9 cellular contexts compared by ENCODE assay signal in the genomic region with DNA sequence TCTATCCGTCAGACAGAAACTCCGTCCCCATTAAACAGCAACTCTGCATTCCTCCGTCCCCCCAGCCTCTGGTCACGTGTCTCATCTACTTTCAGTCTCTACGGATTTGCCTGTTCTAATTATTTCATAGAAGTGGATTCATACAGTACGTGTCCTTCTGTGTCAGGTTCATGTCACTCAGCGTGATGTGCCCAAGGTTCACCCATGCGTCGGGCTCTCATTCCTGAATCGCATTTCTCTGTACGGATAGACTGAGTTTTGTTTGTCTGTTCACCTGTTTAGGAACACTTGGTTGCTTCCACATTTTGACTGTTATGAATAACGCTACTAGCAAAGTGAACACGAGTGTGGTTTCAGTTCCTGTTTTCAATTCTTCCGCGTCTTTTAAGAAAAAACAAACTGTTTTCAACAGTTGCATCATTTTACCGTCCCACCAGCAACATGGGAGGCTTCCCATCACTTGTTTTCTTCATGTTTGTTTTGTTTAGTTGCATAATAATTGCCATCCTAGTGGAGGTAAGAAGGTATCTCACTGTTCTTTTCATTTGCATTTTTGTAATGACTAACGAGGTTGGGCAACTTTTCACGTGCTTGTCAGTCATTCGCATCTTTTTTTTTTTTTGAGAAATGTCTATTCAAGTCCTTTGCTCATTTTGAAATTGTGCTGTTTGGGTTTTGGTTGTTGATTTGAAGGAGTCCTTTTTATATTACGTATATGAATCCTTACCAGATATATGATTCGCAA. TPM values are rescaled to one million over a fixed set of nuclear protein-coding genes. Genes with fewer than 3 reads are reported as not detected.
DNase-seq lines count a peak whose midpoint lies in the region; ATAC-seq and TF ChIP-seq lines count a peak whose summit lies in the region.
"Had no signal": no experiment of that assay in that cellular context is flagged by ENCODE, and none has a peak within 500 bp of the region (broad histone marks: within the 10 kb centered on the region; RNA-seq: fewer than 3 reads in every experiment).

No MANE protein-coding gene starts in this region.

- H3K4ac ChIP-seq in trophoblast cell (ENCODE audit: low read depth, low read length) = no peak overlapping the region

- H4K12ac ChIP-seq in trophoblast cell (ENCODE audit: low read depth, low read length) = no peak overlapping the region

- no peaks in the 10 kb centered on the region for H3K79me2 ChIP-seq in trophoblast cell (ENCODE audit: control insufficient read depth, insufficient read depth, low read length, poor library complexity)

- no peak overlapping the region for H3K14ac ChIP-seq in trophoblast cell (ENCODE audit: low read length)

- no peak overlapping the region for H3K4me3 Mint-ChIP-seq in endothelial cell (ENCODE audit: unreplicated experiment)

- ATAC-seq in Right ventricle myocardium inferior (peak; percentile 42), HG03103 (IDR thresholded peaks at IDR 0.05; ENCODE audit: low read depth, unreplicated experiment) (peak; percentile 48), SK-N-SH treated with all-trans-retinoic acid at 6 μM for 48 hours (peak; percentile 6; the same call in 1 of the 3 replicates)

- no peak overlapping the region for H3K18ac ChIP-seq in trophoblast cell (ENCODE audit: low read length)

- no peak overlapping the region for H3K23ac ChIP-seq in trophoblast cell (ENCODE audit: low read length)

- TF ChIP-seq CTCF in endothelial cell (IDR thresholded peaks at IDR 0.05; ENCODE audit: unreplicated experiment) = no peak

- H2BK120ac ChIP-seq in trophoblast cell (ENCODE audit: insufficient read depth, low read length, poor library complexity) = no peak overlapping the region

- no peak overlapping the region for H3K27ac ChIP-seq in trophoblast cell (ENCODE audit: low read depth, low read length)

- no peak overlapping the region for H2AK5ac ChIP-seq in trophoblast cell (ENCODE audit: low read length)

- no peak overlapping the region for H3K9ac ChIP-seq in trophoblast cell (ENCODE audit: low read length)

- intact Hi-C loops in Right ventricle myocardium inferior (cut with DNase I) = no loop called here
- intact Hi-C loops in cardiac septum (cut with DNase I) = no loop called here

- peaks cover 2% of the 10 kb centered on the region for H3K79me1 ChIP-seq in trophoblast cell (ENCODE audit: low read length)

- H3K4me2 ChIP-seq in trophoblast cell (ENCODE audit: low read length) = no peak overlapping the region

- peaks cover 7% of the 10 kb centered on the region for H3K36me3 Mint-ChIP-seq in endothelial cell (ENCODE audit: low read depth, unreplicated experiment)

- no peaks in the 10 kb centered on the region for H3K36me3 ChIP-seq in trophoblast cell (ENCODE audit: control insufficient read depth in 1 of 2, insufficient read depth in 2 of 2, low read length in 2 of 2)
- H3K36me3 ChIP-seq: tibial artery had no signal

- peaks cover 0 to 2% of the 10 kb centered on the region in 2 experiments for H3K4me1 ChIP-seq in trophoblast cell (ENCODE audit: control insufficient read depth in 1 of 2, insufficient read depth in 2 of 2, low read length in 2 of 2)
- H3K4me1 ChIP-seq: tibial artery had no signal

- no peaks in the 10 kb centered on the region for H3K27me3 ChIP-seq in trophoblast cell (ENCODE audit: insufficient read depth, low read length)

- no peak overlapping the region for H4K8ac ChIP-seq in trophoblast cell (ENCODE audit: low read depth, low read length)

- no peak overlapping the region for H3K4me3 ChIP-seq in trophoblast cell (ENCODE audit: low read depth, low read length)

- no peak overlapping the region for H2BK5ac ChIP-seq in trophoblast cell (ENCODE audit: low read depth, low read length, poor library complexity)

- no peak overlapping the region for H4K91ac ChIP-seq in trophoblast cell (ENCODE audit: low read depth, low read length)

- H3K4me1 Mint-ChIP-seq in endothelial cell (ENCODE audit: unreplicated experiment) = no peaks in the 10 kb centered on the region

- DNase-seq in Right ventricle myocardium inferior (ENCODE audit: missing footprints) = no peak
- no peak for DNase-seq in cardiac septum (ENCODE audit: low spot score)
- peak; percentile 23 for DNase-seq in ecto neural progenitor cell (ENCODE audit: low spot score)
- DNase-seq in trophoblast cell = peak; percentile 58 to 91
- no peak for DNase-seq in amniotic stem cell (lab: John Stamatoyannopoulos, UW)
- DNase-seq in endothelial cell (ENCODE audit: low spot score) = no peak

- H2AFZ ChIP-seq in trophoblast cell (ENCODE audit: insufficient read depth, low read length, poor library complexity) = no peak overlapping the region

- H2BK12ac ChIP-seq in trophoblast cell (ENCODE audit: low read length) = no peak overlapping the region

- H3K27me3 Mint-ChIP-seq in endothelial cell (ENCODE audit: unreplicated experiment) = peaks cover 2% of the 10 kb centered on the region

- no peaks in the 10 kb centered on the region for H3K9me3 ChIP-seq in trophoblast cell (ENCODE audit: insufficient read depth, low read depth, low read length)

- WGBS in trophoblast cell (ENCODE audit: extremely low coverage, insufficient coverage, insufficient read length) = no CpG with 5 or more reads among the region's 21 CpGs

- no peak overlapping the region for H3K27ac Mint-ChIP-seq in endothelial cell (ENCODE audit: unreplicated experiment)

- H3K9me3 Mint-ChIP-seq in endothelial cell (ENCODE audit: unreplicated experiment) = no peaks in the 10 kb centered on the region

TF ChIP-seq in SK-N-SH treated with all-trans-retinoic acid at 6 μM for 48 hours, 23 proteins besides CTCF, POLR2A, EP300 and RAD21:
- TF ChIP-seq SNAI2 (CRISPR knock-in tag; IDR thresholded peaks at IDR 0.05) (no peak), ZC3H10 (CRISPR knock-in tag; IDR thresholded peaks at IDR 0.05) (no peak), ZFP30 (CRISPR knock-in tag; IDR thresholded peaks at IDR 0.05) (no peak), BACH2 (CRISPR knock-in tag; IDR thresholded peaks at IDR 0.05; ENCODE audit: borderline replicate concordance) (no peak), RARB (CRISPR knock-in tag; IDR thresholded peaks at IDR 0.05) (no peak), CSDC2 (CRISPR knock-in tag; IDR thresholded peaks at IDR 0.05) (no peak)
- TF ChIP-seq, protein P1, sequence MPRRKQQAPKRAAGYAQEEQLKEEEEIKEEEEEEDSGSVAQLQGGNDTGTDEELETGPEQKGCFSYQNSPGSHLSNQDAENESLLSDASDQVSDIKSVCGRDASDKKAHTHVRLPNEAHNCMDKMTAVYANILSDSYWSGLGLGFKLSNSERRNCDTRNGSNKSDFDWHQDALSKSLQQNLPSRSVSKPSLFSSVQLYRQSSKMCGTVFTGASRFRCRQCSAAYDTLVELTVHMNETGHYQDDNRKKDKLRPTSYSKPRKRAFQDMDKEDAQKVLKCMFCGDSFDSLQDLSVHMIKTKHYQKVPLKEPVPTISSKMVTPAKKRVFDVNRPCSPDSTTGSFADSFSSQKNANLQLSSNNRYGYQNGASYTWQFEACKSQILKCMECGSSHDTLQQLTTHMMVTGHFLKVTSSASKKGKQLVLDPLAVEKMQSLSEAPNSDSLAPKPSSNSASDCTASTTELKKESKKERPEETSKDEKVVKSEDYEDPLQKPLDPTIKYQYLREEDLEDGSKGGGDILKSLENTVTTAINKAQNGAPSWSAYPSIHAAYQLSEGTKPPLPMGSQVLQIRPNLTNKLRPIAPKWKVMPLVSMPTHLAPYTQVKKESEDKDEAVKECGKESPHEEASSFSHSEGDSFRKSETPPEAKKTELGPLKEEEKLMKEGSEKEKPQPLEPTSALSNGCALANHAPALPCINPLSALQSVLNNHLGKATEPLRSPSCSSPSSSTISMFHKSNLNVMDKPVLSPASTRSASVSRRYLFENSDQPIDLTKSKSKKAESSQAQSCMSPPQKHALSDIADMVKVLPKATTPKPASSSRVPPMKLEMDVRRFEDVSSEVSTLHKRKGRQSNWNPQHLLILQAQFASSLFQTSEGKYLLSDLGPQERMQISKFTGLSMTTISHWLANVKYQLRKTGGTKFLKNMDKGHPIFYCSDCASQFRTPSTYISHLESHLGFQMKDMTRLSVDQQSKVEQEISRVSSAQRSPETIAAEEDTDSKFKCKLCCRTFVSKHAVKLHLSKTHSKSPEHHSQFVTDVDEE (CRISPR knock-in tag; IDR thresholded peaks at IDR 0.05) = no peak
TF ChIP-seq in SK-N-SH treated with all-trans-retinoic acid at 6 μM for 48 hours: peak in this region for 0.

RNA-seq across cellular contexts. Expression of a gene that starts 8.9 kb away (rescaled TPM):
- total RNA-seq in Right ventricle myocardium inferior = 0.14 TPM
- 0.19 TPM for total RNA-seq in cardiac septum
- polyA plus RNA-seq in trophoblast cell (2013) = not detected in 2 replicates
- total RNA-seq in endothelial cell (ENCODE audit: unreplicated experiment) = not detected

RNA-seq across cellular contexts. Expression of a gene that starts 19.6 kb away (rescaled TPM):
- total RNA-seq in Right ventricle myocardium inferior = 10.0 TPM
- total RNA-seq in cardiac septum = 11.0 TPM
- polyA plus RNA-seq in trophoblast cell (2013) = 35.5 and 36.9 TPM in 2 replicates
- 69.7 TPM for total RNA-seq in endothelial cell (ENCODE audit: unreplicated experiment)

RNA-seq across cellular contexts. Expression of a gene that starts 30.0 kb away (rescaled TPM):
- total RNA-seq in Right ventricle myocardium inferior (not detected), cardiac septum (not detected), endothelial cell (ENCODE audit: unreplicated experiment) (not detected)
- polyA plus RNA-seq in trophoblast cell (2013) = not detected in 2 replicates

RNA-seq across cellular contexts. Expression of a gene that starts 32.5 kb away (rescaled TPM):
- 91.7 TPM for total RNA-seq in Right ventricle myocardium inferior
- 87.5 TPM for total RNA-seq in cardiac septum
- polyA plus RNA-seq in trophoblast cell (2013) = 94.6 and 95.0 TPM in 2 replicates
- 189 TPM for total RNA-seq in endothelial cell (ENCODE audit: unreplicated experiment)

RNA-seq across cellular contexts. Expression of a gene that starts 33.2 kb away (rescaled TPM):
- 39.7 TPM for total RNA-seq in Right ventricle myocardium inferior
- 27.0 TPM for total RNA-seq in cardiac septum
- 10.8 and 11.5 TPM in 2 replicates for polyA plus RNA-seq in trophoblast cell (2013)
- 23.4 TPM for total RNA-seq in endothelial cell (ENCODE audit: unreplicated experiment)

Comparison
In these comparisons a context has a peak if more than half of its experiments do, and no peak if none do; other contexts are left out.
1. DNase-seq: peak in ecto neural progenitor cell (single experiment) and trophoblast cell (2 of 2); none in Right ventricle myocardium inferior (single experiment), cardiac septum (single experiment), amniotic stem cell (single experiment) and endothelial cell (single experiment).
2. Peak in every context shown above with its lines, with median percentiles within 50 percentile points of each other: ATAC-seq.